Comparison of ENCODE assay signal across 10 cellular contexts in genomic region chr2:116510117-116510671, GRCh38.
DNase-seq lines count a peak whose midpoint lies in the region; ATAC-seq, FAIRE-seq and TF ChIP-seq lines count a peak whose summit lies in the region.
"Had no signal": no experiment of that assay in that cellular context is flagged by ENCODE, and none has a peak within 500 bp of the region (broad histone marks: within the 10 kb centered on the region; RNA-seq: fewer than 3 reads in every experiment).

No MANE protein-coding gene starts in this region.

- no peaks in the 10 kb centered on the region for H4K20me1 ChIP-seq in DND-41 (ENCODE audit: insufficient read depth, low read length)
- no peaks in the 10 kb centered on the region for H4K20me1 ChIP-seq in KMS-11 (ENCODE audit: insufficient read depth)

- H3K79me2 ChIP-seq in DND-41 (ENCODE audit: insufficient read depth, low read length) (no peaks in the 10 kb centered on the region), KMS-11 (ENCODE audit: insufficient read depth, low read depth) (no peaks in the 10 kb centered on the region)

- no peak overlapping the region for H3K4me3 Mint-ChIP-seq in activated naive CD4-positive, alpha-beta T cell treated with anti-CD3 and anti-CD28 coated beads for 36 hours
- no peak overlapping the region for H3K4me3 Mint-ChIP-seq in T-cell

- H3K4me1 ChIP-seq in DND-41 (ENCODE audit: insufficient read depth, low read length), result no peaks in the 10 kb centered on the region
- no peaks in the 10 kb centered on the region for H3K4me1 ChIP-seq in KMS-11 (ENCODE audit: low read depth, poor library complexity, severe bottlenecking)

- H3K27me3 ChIP-seq in DND-41 (ENCODE audit: insufficient read depth, low read length, poor library complexity), result no peaks in the 10 kb centered on the region
- H3K27me3 ChIP-seq in KMS-11 (ENCODE audit: insufficient read depth, low read depth), result no peaks in the 10 kb centered on the region

- no peaks in the 10 kb centered on the region for H3K4me1 Mint-ChIP-seq in activated naive CD4-positive, alpha-beta T cell treated with anti-CD3 and anti-CD28 coated beads for 36 hours (ENCODE audit: low read depth)
- no peaks in the 10 kb centered on the region for H3K4me1 Mint-ChIP-seq in T-cell

- H3K4me2 ChIP-seq in DND-41 (ENCODE audit: insufficient read depth, low read length), result no peak overlapping the region
- H3K4me2 ChIP-seq in KMS-11, result no peak overlapping the region

- H3K9ac ChIP-seq in DND-41 (ENCODE audit: low read depth, low read length) (no peak overlapping the region), KMS-11 (no peak overlapping the region)

- intact Hi-C loops in activated naive CD4-positive, alpha-beta T cell treated with anti-CD3 and anti-CD28 coated beads for 36 hours (cut with micrococcal nuclease), result loop anchor here (5.0 kb wide), 1 partner anchor 1262 kb away; no protein-coding TSS in a partner anchor

- POLR2A ChIA-PET in RWPE1 (lab: Yijun Ruan, JAX; ENCODE audit: low non-redundant PET), result no interaction called here
- POLR2A ChIA-PET in T-cell (lab: Charles Lee), result no interaction called here

- TF ChIP-seq CTCF in DND-41 (IDR thresholded peaks at IDR 0.05; ENCODE audit: borderline replicate concordance, extremely low read depth, low read length, poor library complexity, severe bottlenecking) (peak; percentile 67), KMS-11 (conservative IDR thresholded peaks at IDR 0.05; ENCODE audit: low read depth, low read length) (peak; percentile 59), RWPE1 (conservative IDR thresholded peaks at IDR 0.05; ENCODE audit: low read depth) (peak; percentile 55)

- no peaks in the 10 kb centered on the region for H3K27me3 Mint-ChIP-seq in activated naive CD4-positive, alpha-beta T cell treated with anti-CD3 and anti-CD28 coated beads for 36 hours (ENCODE audit: low read depth)
- H3K27me3 Mint-ChIP-seq in T-cell, result no peaks in the 10 kb centered on the region

- peaks cover 13% of the 10 kb centered on the region for H3K9me3 Mint-ChIP-seq in activated naive CD4-positive, alpha-beta T cell treated with anti-CD3 and anti-CD28 coated beads for 36 hours
- H3K9me3 Mint-ChIP-seq in T-cell, result peaks cover 17 to 30% (median 20%) of the 10 kb centered on the region in 3 donors

- no peak overlapping the region for H3K4me3 ChIP-seq in DND-41 (ENCODE audit: low read depth in 1 of 2, low read length in 2 of 2)
- no peak overlapping the region for H3K4me3 ChIP-seq in KMS-11 (IDR thresholded peaks at IDR 0.05; ENCODE audit: insufficient read depth, low read depth, low read length)
- H3K4me3 ChIP-seq: skin epidermis had no signal

- H2AFZ ChIP-seq in DND-41 (ENCODE audit: low read depth, low read length), result peak overlapping the region; percentile 36; the same call in 1 of the 2 replicates
- H2AFZ ChIP-seq in KMS-11 (ENCODE audit: low read depth), result no peak overlapping the region

- ATAC-seq in DND-41 (ENCODE audit: insufficient read depth, low read depth), result peak; percentile 61; the same call in 2 of the 3 replicates
- ATAC-seq in HG03521 (IDR thresholded peaks at IDR 0.05; ENCODE audit: unreplicated experiment), result no peak
- ATAC-seq in T-cell (replicated peaks in 1 of 4), result no peak

- H3K27ac ChIP-seq in DND-41 (ENCODE audit: low read length), result no peak overlapping the region
- no peak overlapping the region for H3K27ac ChIP-seq in KMS-11
- no peak overlapping the region for H3K27ac ChIP-seq in RWPE1
- H3K27ac ChIP-seq: skin epidermis had no signal

- FAIRE-seq in GM19239 (lab: Jason Lieb, UNC), result no peak
- FAIRE-seq: endothelial cell of umbilical vein had no signal

- no peaks in the 10 kb centered on the region for H3K9me3 ChIP-seq in DND-41 (ENCODE audit: insufficient read depth, low read length, severe bottlenecking)

- CTCF ChIA-PET in RWPE1 (lab: Yijun Ruan, JAX), result no interaction called here
- CTCF ChIA-PET in activated naive CD4-positive, alpha-beta T cell treated with anti-CD3 and anti-CD28 coated beads for 36 hours (lab: Charles Lee), result no interaction called here
- CTCF ChIA-PET in T-cell (lab: Charles Lee), result no interaction called here

- no peaks in the 10 kb centered on the region for H3K36me3 Mint-ChIP-seq in activated naive CD4-positive, alpha-beta T cell treated with anti-CD3 and anti-CD28 coated beads for 36 hours (ENCODE audit: low read depth)
- no peaks in the 10 kb centered on the region for H3K36me3 Mint-ChIP-seq in T-cell

- DNase-seq in DND-41, result no peak
- DNase-seq in RWPE1 (ENCODE audit: low spot score), result peak; percentile 4
- peak; percentile 46 for DNase-seq in left kidney (ENCODE audit: low read depth, low spot score)
- DNase-seq in GM19239 (ENCODE audit: insufficient read length, low spot score), result no peak
- no peak for DNase-seq in activated naive CD4-positive, alpha-beta T cell treated with anti-CD3 and anti-CD28 coated beads for 36 hours
- DNase-seq in T-cell, result no peak

- H3K36me3 ChIP-seq in DND-41 (ENCODE audit: insufficient read depth, low read length) (no peaks in the 10 kb centered on the region), KMS-11 (ENCODE audit: insufficient read depth) (no peaks in the 10 kb centered on the region)

- H3K27ac Mint-ChIP-seq in activated naive CD4-positive, alpha-beta T cell treated with anti-CD3 and anti-CD28 coated beads for 36 hours, result no peak overlapping the region
- H3K27ac Mint-ChIP-seq in T-cell, result no peak overlapping the region

Comparison
In these comparisons a context has a peak if more than half of its experiments do, and no peak if none do; other contexts are left out.
1. DNase-seq: peak in RWPE1 (single experiment) and left kidney (single experiment); none in DND-41 (single experiment), GM19239 (single experiment), activated naive CD4-positive, alpha-beta T cell treated with anti-CD3 and anti-CD28 coated beads for 36 hours (single experiment) and T-cell (0 of 34).
2. Peak in every context shown above with its lines, with median percentiles within 50 percentile points of each other: CTCF ChIP-seq.